Comparison of ENCODE assay signal across 27 cellular contexts in the genomic region with DNA sequence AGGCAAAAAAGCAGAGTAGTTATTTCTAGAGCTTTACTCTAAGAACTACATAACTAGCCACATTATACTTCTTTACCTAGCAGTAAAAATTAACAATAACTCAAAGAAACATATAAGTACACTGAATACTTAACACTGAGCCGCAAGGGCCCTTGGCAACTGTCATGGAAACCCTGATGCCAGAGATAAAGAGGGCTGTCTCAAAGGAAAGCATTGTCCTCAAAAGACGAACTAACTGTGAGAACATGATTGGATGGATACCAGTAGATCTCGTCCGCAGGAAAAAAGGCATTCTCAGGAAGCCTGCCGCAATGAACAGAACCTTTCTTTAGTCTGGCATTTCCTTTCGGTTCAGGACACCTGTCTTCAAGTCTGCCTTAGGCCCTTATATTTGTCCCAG.
"Had no signal": no experiment of that assay in that cellular context is flagged by ENCODE, and none has a peak within 500 bp of the region (broad histone marks: within the 10 kb centered on the region; RNA-seq: fewer than 3 reads in every experiment).

No MANE protein-coding gene starts in this region.

- H3K27me3 ChIP-seq: colonic mucosa, gastrocnemius medialis, hepatocyte, pancreas, sigmoid colon, tibial artery had no signal

- H3K9me3 ChIP-seq: colonic mucosa, gastrocnemius medialis, pancreas, psoas muscle, sigmoid colon, tibial artery had no signal

- H3K4me2 ChIP-seq: hepatocyte had no signal

- FAIRE-seq: keratinocyte, pancreas, small intestine had no signal

- H3K4me3 ChIP-seq: colonic mucosa, gastrocnemius medialis, hepatocyte, pancreas, psoas muscle, sigmoid colon, tibial artery had no signal

- H3K27ac ChIP-seq: colonic mucosa, gastrocnemius medialis, hepatocyte, pancreas, psoas muscle, sigmoid colon, tibial artery, WERI-Rb-1 had no signal

- H3K79me2 ChIP-seq: hepatocyte had no signal

- H3K4me1 ChIP-seq: colonic mucosa, pancreas, sigmoid colon, tibial artery had no signal

- H3K36me3 ChIP-seq: colonic mucosa, gastrocnemius medialis, pancreas, sigmoid colon, tibial artery, WERI-Rb-1 had no signal

- DNase-seq: activated CD4-positive, alpha-beta memory T cell treated with anti-CD3 and anti-CD28 coated beads for 36 hours; activated CD4-positive, alpha-beta T cell treated with anti-CD3 and anti-CD28 coated beads, Interleukin-2, amount 10 ng/mL, durations not matched to agents 24 days and 14 days; activated CD4-positive, CD25-positive, alpha-beta regulatory T cell treated with anti-CD3 and anti-CD28 coated beads, Interleukin-2, amount 50 U/mL, for 72 hours; activated CD8-positive, alpha-beta memory T cell treated with anti-CD3 and anti-CD28 coated beads, Interleukin-2, amount 50 U/mL, for 4 hours; activated T-cell treated with anti-CD3 and anti-CD28 coated beads, Interleukin-2, amount 50 U/mL, for 1 hour; cerebellar nuclear complex; colonic mucosa; effector memory CD4-positive, alpha-beta T cell; gastrocnemius medialis; left cardiac atrium; left ventricle myocardium superior; naive thymus-derived CD4-positive, alpha-beta T cell; pancreas; psoas muscle; sigmoid colon; small intestine; stimulated activated CD4-positive, alpha-beta T cell treated with anti-CD3 and anti-CD28 coated beads, Interleukin-1b, Interleukin-23, amount 100 ng/mL, for 48 hours; stimulated activated CD4-positive, alpha-beta T cell treated with anti-CD3 and anti-CD28 coated beads, Interleukin-4, amount 100 ng/mL, for 4 hours; stimulated activated CD8-positive, alpha-beta memory T cell treated with anti-CD3 and anti-CD28 coated beads, Interleukin-4, amount 100 ng/mL, for 48 hours; stimulated activated naive CD8-positive, alpha-beta T cell treated with anti-CD3 and anti-CD28 coated beads, Interleukin-15, amount 100 ng/mL, for 72 hours; substantia nigra; T-helper 17 cell; T1000; tibial artery; WERI-Rb-1 had no signal

- H2AFZ ChIP-seq: hepatocyte had no signal
